Comparison of ENCODE assay signal across 20 cellular contexts in genomic region chr2:188600536-188601210, GRCh38.
DNase-seq lines count a peak whose midpoint lies in the region; TF ChIP-seq lines count a peak whose summit lies in the region.
"Had no signal": no experiment of that assay in that cellular context is flagged by ENCODE, and none has a peak within 500 bp of the region (broad histone marks: within the 10 kb centered on the region; RNA-seq: fewer than 3 reads in every experiment).

No MANE protein-coding gene starts in this region.

- TF ChIP-seq CTCF in vagina (IDR thresholded peaks at IDR 0.05) (no peak), tibial nerve (IDR thresholded peaks at IDR 0.05) (no peak)

- H3K9me3 ChIP-seq in HAP-1: no peaks in the 10 kb centered on the region
- H3K9me3 ChIP-seq in vagina: no peaks in the 10 kb centered on the region
- H3K9me3 ChIP-seq in tibial nerve: no peaks in the 10 kb centered on the region
- H3K9me3 ChIP-seq: heart left ventricle, upper lobe of right lung had no signal

- WGBS in tibial nerve, 2 donors: 46 to 56% methylated on average over 5 of the region's 5 CpGs

- peak; percentile 31 to 51 for DNase-seq in HAP-1 (ENCODE audit: low spot score in 2 of 2)
- DNase-seq in amniotic stem cell (lab: John Stamatoyannopoulos, UW): peak; percentile 4
- DNase-seq in hepatic stellate cell (ENCODE audit: low spot score): peak; percentile 22
- DNase-seq in vagina (ENCODE audit: extremely low spot score in 2 of 2): no peak
- DNase-seq in SKM-1 (lab: John Stamatoyannopoulos, UW; ENCODE audit: unreplicated experiment): no peak
- DNase-seq in tibial nerve (ENCODE audit: low spot score in 2 of 2): no peak
- no peak for DNase-seq in superior temporal gyrus (ENCODE audit: extremely low spot score)
- DNase-seq in NCI-H69 (lab: John Stamatoyannopoulos, UW): no peak
- DNase-seq: activated CD4-positive, alpha-beta T cell treated with anti-CD3 and anti-CD28 coated beads for 4 hours; CD4-positive, alpha-beta T cell; DND-41; erythroblast; heart left ventricle; midbrain; NCI-H1694 treated with DMSO at 0.1 percent for 48 hours; NCI-H446; nucleus accumbens; stimulated activated CD4-positive, alpha-beta T cell treated with anti-CD3 and anti-CD28 coated beads, Interleukin-4, amount 100 ng/mL, for 4 hours; T1000; upper lobe of right lung had no signal

- H3K36me3 ChIP-seq in HAP-1 (replicated peaks) (no peaks in the 10 kb centered on the region), vagina (no peaks in the 10 kb centered on the region), tibial nerve (no peaks in the 10 kb centered on the region)
- H3K36me3 ChIP-seq: heart left ventricle, upper lobe of right lung had no signal

- in situ Hi-C loops in HAP-1 (cut with MboI; ENCODE audit: low sequenced_read_pairs): no loop called here

- H3K27ac ChIP-seq in vagina (peak overlapping the region; percentile 49), tibial nerve (peak overlapping the region in 2 of 4 donors; percentile 23 to 65)
- H3K27ac ChIP-seq: upper lobe of right lung had no signal

- no peak for TF ChIP-seq EP300 in tibial nerve (IDR thresholded peaks at IDR 0.05)

- H3K27me3 ChIP-seq in HAP-1 (ENCODE audit: low read depth): no peaks in the 10 kb centered on the region
- H3K27me3 ChIP-seq in vagina: no peaks in the 10 kb centered on the region
- no peaks in the 10 kb centered on the region for H3K27me3 ChIP-seq in tibial nerve
- H3K27me3 ChIP-seq: heart left ventricle, upper lobe of right lung had no signal

- H3K4me1 ChIP-seq in HAP-1 (peaks cover 17% of the 10 kb centered on the region), vagina (no peaks in the 10 kb centered on the region), tibial nerve (peaks cover 0 to 41% (median 14%) of the 10 kb centered on the region in 4 donors)

- TF ChIP-seq POLR2A in vagina (IDR thresholded peaks at IDR 0.05): no peak
- TF ChIP-seq POLR2A in tibial nerve (IDR thresholded peaks at IDR 0.05): no peak

- H3K4me3 ChIP-seq in HAP-1 (no peak overlapping the region), vagina (no peak overlapping the region), tibial nerve (no peak overlapping the region)
- H3K4me3 ChIP-seq: heart left ventricle, upper lobe of right lung had no signal

- intact Hi-C loops in vagina (cut with DNase I): no loop called here

Comparison
In these comparisons a context has a peak if more than half of its experiments do, and no peak if none do; other contexts are left out.
1. DNase-seq: peak in HAP-1 (2 of 2), amniotic stem cell (single experiment) and hepatic stellate cell (single experiment); none in vagina (0 of 2), SKM-1 (single experiment), tibial nerve (0 of 2), superior temporal gyrus (single experiment) and NCI-H69 (single experiment).